Comparison of ENCODE assay signal across 8 cellular contexts in the genomic region with DNA sequence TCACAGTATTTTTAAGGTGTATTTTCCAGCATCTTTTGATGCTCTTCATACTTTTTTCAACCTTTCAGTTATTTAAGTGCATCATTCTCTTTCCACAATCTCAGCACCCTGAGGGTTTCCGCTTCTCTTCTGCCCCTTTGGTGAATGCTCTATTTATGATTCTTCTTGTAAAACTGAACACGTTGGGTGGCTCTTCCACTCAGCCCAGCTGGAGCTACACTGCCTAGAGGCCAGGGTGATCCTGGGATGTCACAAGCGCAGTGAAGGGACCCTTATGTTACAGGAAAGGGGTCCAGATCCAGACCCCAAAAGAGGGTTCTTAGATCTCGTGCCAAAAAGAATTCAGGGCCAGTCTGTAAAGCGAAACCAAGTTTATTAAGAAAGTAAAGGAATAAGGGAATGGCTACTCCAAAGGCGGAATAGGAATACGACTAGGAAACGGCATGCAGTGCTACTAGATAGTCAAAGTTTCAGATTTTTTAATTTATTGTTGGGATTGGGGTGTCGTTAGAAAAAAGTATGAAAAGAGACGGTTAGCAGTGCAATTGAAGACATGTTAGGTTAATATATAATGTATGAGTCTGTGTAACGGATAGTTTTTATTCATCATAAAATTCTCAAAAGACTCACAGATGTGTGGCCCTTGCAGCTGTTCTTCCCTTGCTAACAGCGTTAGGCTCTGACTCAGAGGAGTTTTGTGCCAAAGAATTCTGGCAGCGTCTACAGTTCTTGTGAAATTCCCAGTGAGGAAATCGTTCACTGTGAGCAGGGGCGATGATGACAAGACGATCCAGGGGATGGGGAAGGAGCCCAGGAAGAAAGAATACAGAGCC.
DNase-seq lines count a peak whose midpoint lies in the region; ATAC-seq and TF ChIP-seq lines count a peak whose summit lies in the region.

No MANE protein-coding gene starts in this region.

- no peaks in the 10 kb centered on the region for H3K9me3 ChIP-seq in tibial artery

- H3K4me1 ChIP-seq in tibial artery: peaks cover 0 to 12% (median 9%) of the 10 kb centered on the region in 4 donors

- TF ChIP-seq RAD21 in Ishikawa (IDR thresholded peaks at IDR 0.05; ENCODE audit: low read depth): no peak

- H3K27me3 ChIP-seq in layer of hippocampus (ENCODE audit: control insufficient read depth, insufficient read depth, low read length) (no peaks in the 10 kb centered on the region), tibial artery (no peaks in the 10 kb centered on the region)

- H3K4me3 ChIP-seq in tibial artery: no peak overlapping the region

- H3K27ac ChIP-seq in layer of hippocampus (ENCODE audit: low read depth, low read length): peak overlapping the region; percentile 30
- H3K27ac ChIP-seq in tibial artery: peak overlapping the region; percentile 45 to 59

- TF ChIP-seq CTCF in tibial artery (IDR thresholded peaks at IDR 0.05): no peak

- no peak for ATAC-seq in HG02981 (IDR thresholded peaks at IDR 0.05; ENCODE audit: unreplicated experiment)
- no peak for ATAC-seq in GM21390 (IDR thresholded peaks at IDR 0.05; ENCODE audit: unreplicated experiment)
- no peak for ATAC-seq in HG03457 (IDR thresholded peaks at IDR 0.05; ENCODE audit: unreplicated experiment)

- TF ChIP-seq EP300 in Ishikawa (IDR thresholded peaks at IDR 0.05; ENCODE audit: borderline replicate concordance): no peak

- intact Hi-C loops in tibial artery (cut with DNase I; ENCODE audit: low total_unique reads): no loop called here

- DNase-seq in brain pericyte (ENCODE audit: low read depth, low spot score) (peak; percentile 82), tibial artery (peak; percentile 88 to 91)
- no peak for DNase-seq in activated CD4-positive, CD25-positive, alpha-beta regulatory T cell treated with anti-CD3 and anti-CD28 coated beads, Interleukin-2, amount 50 U/mL, for 72 hours

- H3K36me3 ChIP-seq in tibial artery: no peaks in the 10 kb centered on the region

TF ChIP-seq in Ishikawa, 13 proteins besides CTCF, POLR2A, EP300 and RAD21:
- TF ChIP-seq, protein P1, sequence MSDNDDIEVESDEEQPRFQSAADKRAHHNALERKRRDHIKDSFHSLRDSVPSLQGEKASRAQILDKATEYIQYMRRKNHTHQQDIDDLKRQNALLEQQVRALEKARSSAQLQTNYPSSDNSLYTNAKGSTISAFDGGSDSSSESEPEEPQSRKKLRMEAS (IDR thresholded peaks at IDR 0.05): no peak
- TF ChIP-seq CEBPB (IDR thresholded peaks at IDR 0.05) (peak; percentile 85), CREB1 (IDR thresholded peaks at IDR 0.05; ENCODE audit: low read depth) (no peak), TEAD4 (IDR thresholded peaks at IDR 0.05) (peak; percentile 46), TCF12 (IDR thresholded peaks at IDR 0.05; ENCODE audit: low read depth) (no peak), TAF1 (IDR thresholded peaks at IDR 0.05; ENCODE audit: low read depth) (no peak), YY1 (IDR thresholded peaks at IDR 0.05; ENCODE audit: low read depth) (no peak), EGR1 (IDR thresholded peaks at IDR 0.05) (no peak), NFIC (IDR thresholded peaks at IDR 0.05) (peak; percentile 65)
